In the genomic region with DNA sequence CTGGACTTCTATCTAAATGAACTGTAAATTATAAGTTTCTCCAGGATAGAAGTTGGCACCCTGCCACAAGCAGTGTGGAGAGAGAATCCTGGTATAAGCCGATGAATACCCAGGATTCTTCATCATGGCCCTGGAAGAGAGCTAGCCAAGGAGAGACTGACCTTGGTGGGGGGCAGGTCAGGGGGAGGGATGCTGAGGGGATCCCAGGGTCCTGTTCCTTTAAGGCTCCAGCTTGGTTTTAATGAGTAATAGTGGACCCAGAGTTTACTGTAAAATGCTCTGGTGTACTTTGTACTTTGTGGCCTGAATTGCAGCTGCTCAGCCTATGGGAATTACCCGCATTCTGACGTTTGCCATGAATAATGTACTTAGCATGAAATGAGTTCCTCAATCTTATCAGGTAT, we compare ENCODE assay signal across 12 cellular contexts. TPM values are rescaled to one million over a fixed set of nuclear protein-coding genes. Genes with fewer than 3 reads are reported as not detected.
DNase-seq lines count a peak whose midpoint lies in the region; ATAC-seq and TF ChIP-seq lines count a peak whose summit lies in the region.
"Had no signal": no experiment of that assay in that cellular context is flagged by ENCODE, and none has a peak within 500 bp of the region (broad histone marks: within the 10 kb centered on the region; RNA-seq: fewer than 3 reads in every experiment).

No MANE protein-coding gene starts in this region.

- peak overlapping the region; percentile 27; the same call in 1 of the 2 replicates for H3K27ac ChIP-seq in ACC112 (ENCODE audit: low read depth, low read length)
- H3K27ac ChIP-seq in heart right ventricle: peak overlapping the region in 1 of 10 donors; percentile 10
- H3K27ac ChIP-seq: C4-2B, upper lobe of right lung had no signal

- intact Hi-C loops in heart right ventricle (cut with DNase I): no loop called here

- ATAC-seq in GM21423 (IDR thresholded peaks at IDR 0.05; ENCODE audit: unreplicated experiment): peak; percentile 35
- ATAC-seq in GM21528 (IDR thresholded peaks at IDR 0.05; ENCODE audit: low FRiP score, unreplicated experiment): no peak
- ATAC-seq in heart right ventricle: no peak
- ATAC-seq: upper lobe of right lung had no signal

- H3K27me3 ChIP-seq in ACC112 (ENCODE audit: insufficient read depth, low read length) (no peaks in the 10 kb centered on the region), heart right ventricle (no peaks in the 10 kb centered on the region)
- H3K27me3 ChIP-seq: upper lobe of right lung had no signal

- H3K36me3 ChIP-seq in ACC112 (ENCODE audit: insufficient read depth, low read length) (no peaks in the 10 kb centered on the region), heart right ventricle (no peaks in the 10 kb centered on the region)
- H3K36me3 ChIP-seq: upper lobe of right lung had no signal

- H3K4me3 ChIP-seq in ACC112 (ENCODE audit: low read depth, low read length) (no peak overlapping the region), fibroblast of the aortic adventitia (ENCODE audit: low read depth, low read length) (no peak overlapping the region), heart right ventricle (no peak overlapping the region)
- H3K4me3 ChIP-seq: upper lobe of right lung had no signal

- H3K79me2 ChIP-seq in ACC112 (ENCODE audit: control insufficient read depth, insufficient read depth, low read length, unreplicated experiment): no peaks in the 10 kb centered on the region

- WGBS in heart right ventricle, 2 donors: 59 to 71% methylated on average over 3 of the region's 3 CpGs

- H3K9me3 ChIP-seq in heart right ventricle: no peaks in the 10 kb centered on the region
- H3K9me3 ChIP-seq: upper lobe of right lung had no signal

- DNase-seq in HuH-7.5 (ENCODE audit: low spot score): peak; percentile 15
- peak; percentile 85 for DNase-seq in fibroblast of the aortic adventitia (ENCODE audit: low read depth)
- no peak for DNase-seq in heart right ventricle
- DNase-seq in T-helper 9 cell: no peak
- DNase-seq in amygdala (lab: John Stamatoyannopoulos, UW): no peak
- DNase-seq: cerebellar nuclear complex, upper lobe of right lung had no signal

- no peak overlapping the region for H2AFZ ChIP-seq in ACC112 (ENCODE audit: low read length, unreplicated experiment)

- peaks cover 27% of the 10 kb centered on the region for H3K4me1 ChIP-seq in ACC112 (ENCODE audit: control insufficient read depth, insufficient read depth, low read length, unreplicated experiment)
- H3K4me1 ChIP-seq in heart right ventricle: no peaks in the 10 kb centered on the region
- H3K4me1 ChIP-seq: upper lobe of right lung had no signal

- no peak for TF ChIP-seq CTCF in fibroblast of the aortic adventitia (IDR thresholded peaks at IDR 0.05; ENCODE audit: insufficient read depth, low read length)
- no peak for TF ChIP-seq CTCF in heart right ventricle (IDR thresholded peaks at IDR 0.05)

RNA-seq across cellular contexts. Expression of a gene that starts 16.9 kb away (rescaled TPM):
- total RNA-seq in fibroblast of the aortic adventitia (ENCODE audit: low replicate concordance) (not detected in 2 replicates), heart right ventricle (under 1 TPM in 1 of 10 donors, not detected in 9; 0.06 TPM)
- polyA plus RNA-seq in heart right ventricle: not detected
- total RNA-seq: neural crest cell had no signal

Comparison
In these comparisons a context has a peak if more than half of its experiments do, and no peak if none do; other contexts are left out.
1. DNase-seq: peak in HuH-7.5 (single experiment) and fibroblast of the aortic adventitia (single experiment); none in heart right ventricle (0 of 2), T-helper 9 cell (single experiment) and amygdala (0 of 56).